ENCODE assay signal across 17 cellular contexts in genomic region chr14:65840118-65840751, GRCh38.
DNase-seq lines count a peak whose midpoint lies in the region; ATAC-seq and TF ChIP-seq lines count a peak whose summit lies in the region.
"Had no signal": no experiment of that assay in that cellular context is flagged by ENCODE, and none has a peak within 500 bp of the region (broad histone marks: within the 10 kb centered on the region; RNA-seq: fewer than 3 reads in every experiment).

No MANE protein-coding gene starts in this region.

- H3K79me2 ChIP-seq in DND-41 (ENCODE audit: insufficient read depth, low read length) = no peaks in the 10 kb centered on the region
- H3K79me2 ChIP-seq: parathyroid adenoma had no signal

- no peak overlapping the region for H3K4me2 ChIP-seq in DND-41 (ENCODE audit: insufficient read depth, low read length)

- WGBS in right cardiac atrium = 52% methylated on average over 6 of the region's 6 CpGs

- H2AFZ ChIP-seq in DND-41 (ENCODE audit: low read depth, low read length) = peak overlapping the region; percentile 33; the same call in 1 of the 2 replicates
- H2AFZ ChIP-seq: parathyroid adenoma had no signal

- no peaks in the 10 kb centered on the region for H3K27me3 ChIP-seq in DND-41 (ENCODE audit: insufficient read depth, low read length, poor library complexity)
- H3K27me3 ChIP-seq in right cardiac atrium (ENCODE audit: control insufficient read depth, insufficient read depth) = no peaks in the 10 kb centered on the region
- H3K27me3 ChIP-seq: brain microvascular endothelial cell had no signal

- ATAC-seq in DND-41 (ENCODE audit: insufficient read depth, low read depth) = peak; percentile 42; the same call in 2 of the 3 replicates
- ATAC-seq in right cardiac atrium = peak; percentile 32 to 49
- ATAC-seq in HG03469 (IDR thresholded peaks at IDR 0.05; ENCODE audit: unreplicated experiment) = no peak
- ATAC-seq: esophagus mucosa; stimulated activated naive CD8-positive, alpha-beta T cell treated with anti-CD3 and anti-CD28 coated beads, Interleukin-15, amount 100 ng/mL, for 72 hours had no signal

- H4K20me1 ChIP-seq in DND-41 (ENCODE audit: insufficient read depth, low read length) = no peaks in the 10 kb centered on the region

- intact Hi-C loops in right cardiac atrium (cut with DNase I) = no loop called here

- H3K9ac ChIP-seq in DND-41 (ENCODE audit: low read depth, low read length) = no peak overlapping the region
- H3K9ac ChIP-seq: parathyroid adenoma had no signal

- peak overlapping the region; percentile 62 for H3K27ac ChIP-seq in DND-41 (ENCODE audit: low read length)
- H3K27ac ChIP-seq in right cardiac atrium (ENCODE audit: low read length) = no peak overlapping the region
- H3K27ac ChIP-seq: brain microvascular endothelial cell, parathyroid adenoma had no signal

- H3K4me3 ChIP-seq in DND-41 (ENCODE audit: low read depth in 1 of 2, low read length in 2 of 2) = no peak overlapping the region
- H3K4me3 ChIP-seq in right cardiac atrium (ENCODE audit: low read length) = no peak overlapping the region

- DNase-seq in DND-41 (no peak), NCI-H128 (lab: John Stamatoyannopoulos, UW; ENCODE audit: unreplicated experiment) (peak; percentile 55), NCI-H345 treated with DMSO at 0.1 percent for 48 hours (lab: John Stamatoyannopoulos, UW; ENCODE audit: unreplicated experiment) (peak; percentile 97), right cardiac atrium (peak in 1 of 3 donors; percentile 51), kidney tubule cell (ENCODE audit: low spot score) (no peak)
- DNase-seq in stimulated activated CD8-positive, alpha-beta memory T cell treated with anti-CD3 and anti-CD28 coated beads, Interleukin-4, amount 100 ng/mL, for 48 hours = no peak
- DNase-seq: activated CD8-positive, alpha-beta memory T cell treated with anti-CD3 and anti-CD28 coated beads, Interleukin-2, amount 50 U/mL, for 48 hours; activated naive CD4-positive, alpha-beta T cell treated with anti-CD3 and anti-CD28 coated beads, Interleukin-2, amount 50 U/mL, for 16 hours; brain microvascular endothelial cell; H9; head of caudate nucleus; OCI-M1; stimulated activated CD4-positive, alpha-beta T cell treated with anti-CD3 and anti-CD28 coated beads, Interleukin-12 subunit alpha, Interleukin-12 subunit beta, amount 100 ng/mL, for 4 hours; stimulated activated naive CD8-positive, alpha-beta T cell treated with anti-CD3 and anti-CD28 coated beads, Interleukin-15, amount 100 ng/mL, for 72 hours had no signal

- H3K9me3 ChIP-seq in DND-41 (ENCODE audit: insufficient read depth, low read length, severe bottlenecking) = no peaks in the 10 kb centered on the region
- H3K9me3 ChIP-seq in right cardiac atrium (ENCODE audit: control insufficient read depth, low read length) = no peaks in the 10 kb centered on the region

- TF ChIP-seq CTCF in DND-41 (IDR thresholded peaks at IDR 0.05; ENCODE audit: borderline replicate concordance, extremely low read depth, low read length, poor library complexity, severe bottlenecking) = no peak

- peaks cover 58% of the 10 kb centered on the region for H3K4me1 ChIP-seq in DND-41 (ENCODE audit: insufficient read depth, low read length)
- H3K4me1 ChIP-seq in right cardiac atrium (ENCODE audit: control insufficient read depth, insufficient read depth, low read length) = no peaks in the 10 kb centered on the region
- H3K4me1 ChIP-seq: parathyroid adenoma had no signal

- no peaks in the 10 kb centered on the region for H3K36me3 ChIP-seq in DND-41 (ENCODE audit: insufficient read depth, low read length)
- H3K36me3 ChIP-seq: brain microvascular endothelial cell had no signal

Comparison
In these comparisons a context has a peak if more than half of its experiments do, and no peak if none do; other contexts are left out.
1. DNase-seq: peak in NCI-H128 (single experiment) and NCI-H345 treated with DMSO at 0.1 percent for 48 hours (single experiment); none in DND-41 (single experiment), stimulated activated CD8-positive, alpha-beta memory T cell treated with anti-CD3 and anti-CD28 coated beads, Interleukin-4, amount 100 ng/mL, for 48 hours (single experiment) and kidney tubule cell (single experiment).